8 cellular contexts compared by ENCODE assay signal in the genomic region with DNA sequence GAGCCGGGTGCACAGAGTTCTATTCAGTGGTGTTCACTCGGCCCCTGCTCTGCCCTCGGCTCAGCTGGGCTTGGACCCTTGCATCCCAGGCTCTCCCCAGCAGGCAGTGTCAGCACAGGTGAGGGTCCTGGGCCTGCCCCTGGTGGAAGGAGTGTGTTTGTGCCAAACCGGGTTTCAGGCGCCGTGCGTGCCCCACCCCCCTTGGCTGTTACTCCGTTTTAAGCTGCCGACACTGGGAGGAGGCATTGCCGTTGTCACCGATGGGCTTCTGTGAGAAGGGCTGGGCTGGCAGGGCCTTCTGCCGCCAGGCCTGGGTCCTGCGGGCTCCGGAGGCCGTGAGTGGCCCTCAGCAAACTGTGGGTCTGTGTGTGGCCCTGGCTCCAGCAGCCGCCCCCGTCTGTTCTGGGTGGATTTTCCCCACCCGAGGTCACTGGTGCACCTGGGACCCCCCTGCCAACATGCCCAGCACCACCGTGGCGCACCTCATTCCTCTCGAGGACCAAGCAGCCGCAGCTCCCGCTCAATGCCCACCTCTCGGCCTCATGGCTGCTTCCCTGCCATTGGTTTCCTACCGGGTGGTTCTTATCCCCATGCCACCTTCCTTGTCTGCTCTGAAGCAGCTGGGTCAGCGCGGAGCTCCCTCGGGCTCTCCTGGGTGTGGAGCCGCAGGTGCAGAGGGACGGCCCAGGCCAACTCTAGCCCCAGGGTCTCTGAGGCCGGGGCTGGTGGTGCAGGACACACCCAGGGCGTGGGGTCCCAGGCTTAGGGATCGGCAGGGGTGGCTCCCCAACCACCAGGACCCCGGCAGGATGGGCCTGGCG. TPM values are rescaled to one million over a fixed set of nuclear protein-coding genes. Genes with fewer than 3 reads are reported as not detected.
DNase-seq lines count a peak whose midpoint lies in the region; ATAC-seq and TF ChIP-seq lines count a peak whose summit lies in the region.

No MANE protein-coding gene starts in this region.

- intact Hi-C loops in vagina (cut with DNase I): no loop called here

- H3K27ac ChIP-seq in RWPE1 (peak overlapping the region; percentile 84), vagina (peak overlapping the region; percentile 87)

- DNase-seq in stimulated activated CD4-positive, alpha-beta T cell treated with anti-CD3 and anti-CD28 coated beads, Interleukin-2, amount 100 ng/mL, for 24 hours: peak; percentile 16 to 37
- no peak for DNase-seq in stimulated activated CD4-positive, alpha-beta T cell treated with anti-CD3 and anti-CD28 coated beads, Interleukin-4, amount 100 ng/mL, for 4 hours
- DNase-seq in RWPE1 (ENCODE audit: low spot score) (no peak), left lobe of liver (ENCODE audit: low spot score) (peak; percentile 34), vagina (ENCODE audit: extremely low spot score in 2 of 2) (peak; percentile 47 to 72), GM13976 (ENCODE audit: low spot score) (no peak)
- no peak for DNase-seq in central memory CD4-positive, alpha-beta T cell

- H3K27me3 ChIP-seq in vagina: no peaks in the 10 kb centered on the region

- ATAC-seq in left lobe of liver (no peak), GM19023 (IDR thresholded peaks at IDR 0.05; ENCODE audit: unreplicated experiment) (no peak)

- H3K9me3 ChIP-seq in vagina: no peaks in the 10 kb centered on the region

- peaks cover 54% of the 10 kb centered on the region for H3K4me1 ChIP-seq in vagina

- no peak for TF ChIP-seq CTCF in RWPE1 (conservative IDR thresholded peaks at IDR 0.05; ENCODE audit: low read depth)
- TF ChIP-seq CTCF in vagina (IDR thresholded peaks at IDR 0.05): no peak
- TF ChIP-seq CTCF in GM13976 (IDR thresholded peaks at IDR 0.05; ENCODE audit: borderline replicate concordance, control extremely low read depth, extremely low read depth, insufficient read depth, missing control alignments): no peak

- in situ Hi-C loops in GM13976 (cut with MboI; ENCODE audit: low sequenced_read_pairs, unreplicated experiment): no loop called here

- no peak overlapping the region for H3K4me3 ChIP-seq in vagina

- H3K36me3 ChIP-seq in vagina: no peaks in the 10 kb centered on the region

- no peak for TF ChIP-seq POLR2A in vagina (IDR thresholded peaks at IDR 0.05)

- POLR2A ChIA-PET in RWPE1 (lab: Yijun Ruan, JAX; ENCODE audit: low non-redundant PET): no interaction called here

- CTCF ChIA-PET in RWPE1 (lab: Yijun Ruan, JAX): interaction anchor here (0.6 kb wide), 1 partner anchor 271 kb away, joined by 3 read pairs; no protein-coding TSS in a partner anchor

RNA-seq across cellular contexts. Expression of a gene that starts 44.3 kb away (rescaled TPM):
- total RNA-seq in left lobe of liver (25.7 TPM), vagina (67.5 TPM)

Comparison
In these comparisons a context has a peak if more than half of its experiments do, and no peak if none do; other contexts are left out.
1. DNase-seq: peak in stimulated activated CD4-positive, alpha-beta T cell treated with anti-CD3 and anti-CD28 coated beads, Interleukin-2, amount 100 ng/mL, for 24 hours (2 of 2), left lobe of liver (single experiment) and vagina (2 of 2); none in stimulated activated CD4-positive, alpha-beta T cell treated with anti-CD3 and anti-CD28 coated beads, Interleukin-4, amount 100 ng/mL, for 4 hours (0 of 2), RWPE1 (single experiment), GM13976 (single experiment) and central memory CD4-positive, alpha-beta T cell (single experiment).